In genomic region chr1:79353224-79353623, GRCh38 we compare ENCODE assay signal across 9 cellular contexts.
DNase-seq lines count a peak whose midpoint lies in the region; ATAC-seq and TF ChIP-seq lines count a peak whose summit lies in the region.
"Had no signal": no experiment of that assay in that cellular context is flagged by ENCODE, and none has a peak within 500 bp of the region (broad histone marks: within the 10 kb centered on the region; RNA-seq: fewer than 3 reads in every experiment).

No MANE protein-coding gene starts in this region.

- no peaks in the 10 kb centered on the region for H4K20me1 ChIP-seq in MM.1S (ENCODE audit: insufficient read depth, low read length)
- no peaks in the 10 kb centered on the region for H4K20me1 ChIP-seq in neural progenitor cell (ENCODE audit: low read depth)

- H3F3A ChIP-seq in MM.1S (ENCODE audit: insufficient read depth, low read length) (no peaks in the 10 kb centered on the region), neural progenitor cell (ENCODE audit: low read depth) (no peaks in the 10 kb centered on the region)

- H2AFZ ChIP-seq in MM.1S (ENCODE audit: low read length), result no peak overlapping the region
- H2AFZ ChIP-seq in neural progenitor cell (replicated peaks), result peak overlapping the region; percentile 70

- H3K79me2 ChIP-seq in MM.1S (ENCODE audit: low read length), result no peaks in the 10 kb centered on the region
- no peaks in the 10 kb centered on the region for H3K79me2 ChIP-seq in neural progenitor cell (ENCODE audit: low read depth)

- H3K27ac Mint-ChIP-seq in neural progenitor cell, result no peak overlapping the region
- no peak overlapping the region for H3K27ac Mint-ChIP-seq in activated T-helper 2 cell treated with anti-CD3 and anti-CD28 coated beads, Interferon-gamma antibody, Interleukin-2, Interleukin-4, amounts not matched to agents 10 μg/mL and 5 μg/mL and 100 μg/mL, durations not matched to agents 14 hours and 24 hours and 36 hours
- H3K27ac Mint-ChIP-seq: stimulated activated naive CD8-positive, alpha-beta T cell treated with anti-CD3 and anti-CD28 coated beads, Interleukin-15, Interleukin-2, amounts not matched to agents 100 ng/mL and 50 ng/mL, for 24 hours had no signal

- no peaks in the 10 kb centered on the region for H3K36me3 ChIP-seq in MM.1S (replicated peaks; ENCODE audit: insufficient read depth, low read length)
- H3K36me3 ChIP-seq in neural progenitor cell, result no peaks in the 10 kb centered on the region

- H3K4me1 ChIP-seq in MM.1S (ENCODE audit: low read length) (no peaks in the 10 kb centered on the region), neural progenitor cell (peaks cover 20% of the 10 kb centered on the region)

- no peaks in the 10 kb centered on the region for H3K27me3 ChIP-seq in MM.1S (replicated peaks; ENCODE audit: insufficient read depth, low read length)
- H3K27me3 ChIP-seq in neural progenitor cell, result no peaks in the 10 kb centered on the region

- H3K4me2 ChIP-seq in MM.1S (ENCODE audit: low read depth, low read length) (peak overlapping the region; percentile 4; the same call in 1 of the 2 replicates), neural progenitor cell (no peak overlapping the region)

- peaks cover 2% of the 10 kb centered on the region for H3K27me3 Mint-ChIP-seq in neural progenitor cell (ENCODE audit: insufficient read depth, low read depth)
- no peaks in the 10 kb centered on the region for H3K27me3 Mint-ChIP-seq in activated T-helper 2 cell treated with anti-CD3 and anti-CD28 coated beads, Interferon-gamma antibody, Interleukin-2, Interleukin-4, amounts not matched to agents 10 μg/mL and 5 μg/mL and 100 μg/mL, durations not matched to agents 14 hours and 24 hours and 36 hours (ENCODE audit: low read depth)
- H3K27me3 Mint-ChIP-seq: stimulated activated naive CD8-positive, alpha-beta T cell treated with anti-CD3 and anti-CD28 coated beads, Interleukin-15, Interleukin-2, amounts not matched to agents 100 ng/mL and 50 ng/mL, for 24 hours had no signal

- H3K27ac ChIP-seq in MM.1S (ENCODE audit: low read length) (no peak overlapping the region), neural progenitor cell (no peak overlapping the region)

- ATAC-seq in HG02870 (IDR thresholded peaks at IDR 0.05; ENCODE audit: unreplicated experiment), result no peak

- no peaks in the 10 kb centered on the region for H3K9me3 Mint-ChIP-seq in neural progenitor cell
- H3K9me3 Mint-ChIP-seq in activated T-helper 2 cell treated with anti-CD3 and anti-CD28 coated beads, Interferon-gamma antibody, Interleukin-2, Interleukin-4, amounts not matched to agents 10 μg/mL and 5 μg/mL and 100 μg/mL, durations not matched to agents 14 hours and 24 hours and 36 hours, result no peaks in the 10 kb centered on the region
- H3K9me3 Mint-ChIP-seq: stimulated activated naive CD8-positive, alpha-beta T cell treated with anti-CD3 and anti-CD28 coated beads, Interleukin-15, Interleukin-2, amounts not matched to agents 100 ng/mL and 50 ng/mL, for 24 hours had no signal

- H3K4me3 Mint-ChIP-seq in neural progenitor cell, result no peak overlapping the region
- no peak overlapping the region for H3K4me3 Mint-ChIP-seq in activated T-helper 2 cell treated with anti-CD3 and anti-CD28 coated beads, Interferon-gamma antibody, Interleukin-2, Interleukin-4, amounts not matched to agents 10 μg/mL and 5 μg/mL and 100 μg/mL, durations not matched to agents 14 hours and 24 hours and 36 hours (ENCODE audit: low read depth)
- H3K4me3 Mint-ChIP-seq: stimulated activated naive CD8-positive, alpha-beta T cell treated with anti-CD3 and anti-CD28 coated beads, Interleukin-15, Interleukin-2, amounts not matched to agents 100 ng/mL and 50 ng/mL, for 24 hours had no signal

- H3K9me2 ChIP-seq in MM.1S (replicated peaks; ENCODE audit: insufficient read depth, low read length), result no peaks in the 10 kb centered on the region

- H3K9ac ChIP-seq in MM.1S (ENCODE audit: low read length) (no peak overlapping the region), neural progenitor cell (no peak overlapping the region)

- H3K4me1 Mint-ChIP-seq in neural progenitor cell, result peaks cover 16% of the 10 kb centered on the region
- no peaks in the 10 kb centered on the region for H3K4me1 Mint-ChIP-seq in activated T-helper 2 cell treated with anti-CD3 and anti-CD28 coated beads, Interferon-gamma antibody, Interleukin-2, Interleukin-4, amounts not matched to agents 10 μg/mL and 5 μg/mL and 100 μg/mL, durations not matched to agents 14 hours and 24 hours and 36 hours (ENCODE audit: low read depth)

- in situ Hi-C loops in GM13976 (cut with MboI; ENCODE audit: low sequenced_read_pairs, unreplicated experiment), result no loop called here

- TF ChIP-seq CTCF in AG09309 (IDR thresholded peaks at IDR 0.05; ENCODE audit: control insufficient read depth, insufficient read depth, low read depth, low read length, missing control alignments) (peak; percentile 59), GM13976 (IDR thresholded peaks at IDR 0.05; ENCODE audit: borderline replicate concordance, control extremely low read depth, extremely low read depth, insufficient read depth, missing control alignments) (peak; percentile 37), MM.1S (IDR thresholded peaks at IDR 0.05; ENCODE audit: low read length) (peak; percentile 52), neural progenitor cell (IDR thresholded peaks at IDR 0.05) (peak; percentile 59)

- DNase-seq in AG09309 (ENCODE audit: low read depth) (peak; percentile 62), GM13976 (ENCODE audit: low spot score) (peak; percentile 15), MM.1S (peak; percentile 26), dermis microvascular lymphatic vessel endothelial cell (ENCODE audit: low read depth in 2 of 2) (peak; percentile 27 to 68), neural progenitor cell (ENCODE audit: low spot score) (peak; percentile 47), NCI-H146 (lab: John Stamatoyannopoulos, UW) (no peak)
- no peak for DNase-seq in activated T-helper 2 cell treated with anti-CD3 and anti-CD28 coated beads, Interferon-gamma antibody, Interleukin-2, Interleukin-4, amounts not matched to agents 10 μg/mL and 5 μg/mL and 100 μg/mL, durations not matched to agents 14 hours and 24 hours and 36 hours (ENCODE audit: low spot score)

- H3K4me3 ChIP-seq in AG09309 (ENCODE audit: control insufficient read depth, low read depth, low read length) (no peak overlapping the region), MM.1S (ENCODE audit: low read length) (no peak overlapping the region), neural progenitor cell (no peak overlapping the region)

- intact Hi-C loops in activated T-helper 2 cell treated with anti-CD3 and anti-CD28 coated beads, Interferon-gamma antibody, Interleukin-2, Interleukin-4, amounts not matched to agents 10 μg/mL and 5 μg/mL and 100 μg/mL, durations not matched to agents 14 hours and 24 hours and 36 hours (cut with micrococcal nuclease), result no loop called here

- no peaks in the 10 kb centered on the region for H3K9me3 ChIP-seq in MM.1S (replicated peaks; ENCODE audit: insufficient read depth, low read length)
- no peaks in the 10 kb centered on the region for H3K9me3 ChIP-seq in neural progenitor cell (ENCODE audit: low read depth)

- H3K36me3 Mint-ChIP-seq in neural progenitor cell, result no peaks in the 10 kb centered on the region
- no peaks in the 10 kb centered on the region for H3K36me3 Mint-ChIP-seq in activated T-helper 2 cell treated with anti-CD3 and anti-CD28 coated beads, Interferon-gamma antibody, Interleukin-2, Interleukin-4, amounts not matched to agents 10 μg/mL and 5 μg/mL and 100 μg/mL, durations not matched to agents 14 hours and 24 hours and 36 hours (ENCODE audit: low read depth)

Comparison
In these comparisons a context has a peak if more than half of its experiments do, and no peak if none do; other contexts are left out.
1. DNase-seq: peak in AG09309 (single experiment), GM13976 (single experiment), MM.1S (single experiment), dermis microvascular lymphatic vessel endothelial cell (2 of 2) and neural progenitor cell (single experiment); none in activated T-helper 2 cell treated with anti-CD3 and anti-CD28 coated beads, Interferon-gamma antibody, Interleukin-2, Interleukin-4, amounts not matched to agents 10 μg/mL and 5 μg/mL and 100 μg/mL, durations not matched to agents 14 hours and 24 hours and 36 hours (single experiment) and NCI-H146 (single experiment).
2. Peak in every context shown above with its lines, with median percentiles within 50 percentile points of each other: CTCF ChIP-seq.